ENCODE assay signal across 1 cellular context in the genomic region with DNA sequence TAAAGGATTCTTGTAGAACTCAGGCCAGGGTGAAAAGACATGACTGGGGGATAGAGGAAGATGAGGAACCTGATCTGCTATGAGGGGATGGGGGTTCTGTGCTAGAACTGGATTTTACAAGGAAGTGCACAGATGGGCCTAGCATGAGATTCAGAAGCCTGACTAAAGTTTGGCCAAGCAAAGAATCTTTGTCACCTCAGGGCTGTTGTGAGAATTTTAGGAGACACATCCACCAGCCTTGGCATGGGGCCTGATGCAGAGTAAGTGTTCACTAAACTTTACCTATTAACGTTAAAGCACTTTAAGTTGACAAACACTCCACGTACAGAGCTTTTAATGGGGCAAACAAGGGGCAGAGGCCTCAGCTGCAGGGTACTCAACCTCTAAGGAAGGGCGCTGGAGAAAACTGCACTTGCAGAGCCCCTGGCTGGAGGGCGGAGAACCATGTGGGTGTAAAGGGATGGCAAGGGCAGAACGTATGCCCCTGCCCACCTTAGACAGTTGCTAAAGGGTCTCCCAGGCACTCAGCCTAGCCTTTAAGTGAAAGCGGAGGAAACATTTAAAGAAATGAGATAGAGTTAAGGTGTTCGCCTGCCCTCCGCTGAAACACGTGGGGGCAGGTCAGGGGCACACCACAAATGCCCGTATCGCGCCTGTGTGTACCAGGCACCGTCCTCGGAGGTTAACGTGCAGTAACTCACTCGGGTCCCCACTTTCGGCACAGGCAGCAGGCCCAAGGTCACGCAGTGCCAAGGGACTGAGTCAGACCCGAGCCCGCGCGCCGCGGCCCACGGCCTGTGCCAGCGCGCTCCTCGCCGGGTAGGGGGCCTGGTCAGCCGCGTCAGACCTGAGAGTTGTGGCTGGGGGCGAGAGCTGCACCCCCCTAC.
TF ChIP-seq lines count a peak whose summit lies in the region.

No MANE protein-coding gene starts in this region.

TF ChIP-seq in HepG2, 621 proteins besides CTCF, POLR2A, EP300 and RAD21:
- TF ChIP-seq XBP1 (CRISPR knock-in tag; IDR thresholded peaks at IDR 0.05) = no peak
- TF ChIP-seq, protein P1, sequence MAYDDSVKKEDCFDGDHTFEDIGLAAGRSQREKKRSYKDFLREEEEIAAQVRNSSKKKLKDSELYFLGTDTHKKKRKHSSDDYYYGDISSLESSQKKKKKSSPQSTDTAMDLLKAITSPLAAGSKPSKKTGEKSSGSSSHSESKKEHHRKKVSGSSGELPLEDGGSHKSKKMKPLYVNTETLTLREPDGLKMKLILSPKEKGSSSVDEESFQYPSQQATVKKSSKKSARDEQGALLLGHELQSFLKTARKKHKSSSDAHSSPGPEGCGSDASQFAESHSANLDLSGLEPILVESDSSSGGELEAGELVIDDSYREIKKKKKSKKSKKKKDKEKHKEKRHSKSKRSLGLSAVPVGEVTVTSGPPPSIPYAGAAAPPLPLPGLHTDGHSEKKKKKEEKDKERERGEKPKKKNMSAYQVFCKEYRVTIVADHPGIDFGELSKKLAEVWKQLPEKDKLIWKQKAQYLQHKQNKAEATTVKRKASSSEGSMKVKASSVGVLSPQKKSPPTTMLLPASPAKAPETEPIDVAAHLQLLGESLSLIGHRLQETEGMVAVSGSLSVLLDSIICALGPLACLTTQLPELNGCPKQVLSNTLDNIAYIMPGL (CRISPR knock-in tag; IDR thresholded peaks at IDR 0.05; ENCODE audit: borderline replicate concordance in 1 of 2, low read depth in 1 of 2) = 0 out of 4 replicates have a peak, but pooled peaks have one; percentile 7 to 28
- TF ChIP-seq, protein P2, sequence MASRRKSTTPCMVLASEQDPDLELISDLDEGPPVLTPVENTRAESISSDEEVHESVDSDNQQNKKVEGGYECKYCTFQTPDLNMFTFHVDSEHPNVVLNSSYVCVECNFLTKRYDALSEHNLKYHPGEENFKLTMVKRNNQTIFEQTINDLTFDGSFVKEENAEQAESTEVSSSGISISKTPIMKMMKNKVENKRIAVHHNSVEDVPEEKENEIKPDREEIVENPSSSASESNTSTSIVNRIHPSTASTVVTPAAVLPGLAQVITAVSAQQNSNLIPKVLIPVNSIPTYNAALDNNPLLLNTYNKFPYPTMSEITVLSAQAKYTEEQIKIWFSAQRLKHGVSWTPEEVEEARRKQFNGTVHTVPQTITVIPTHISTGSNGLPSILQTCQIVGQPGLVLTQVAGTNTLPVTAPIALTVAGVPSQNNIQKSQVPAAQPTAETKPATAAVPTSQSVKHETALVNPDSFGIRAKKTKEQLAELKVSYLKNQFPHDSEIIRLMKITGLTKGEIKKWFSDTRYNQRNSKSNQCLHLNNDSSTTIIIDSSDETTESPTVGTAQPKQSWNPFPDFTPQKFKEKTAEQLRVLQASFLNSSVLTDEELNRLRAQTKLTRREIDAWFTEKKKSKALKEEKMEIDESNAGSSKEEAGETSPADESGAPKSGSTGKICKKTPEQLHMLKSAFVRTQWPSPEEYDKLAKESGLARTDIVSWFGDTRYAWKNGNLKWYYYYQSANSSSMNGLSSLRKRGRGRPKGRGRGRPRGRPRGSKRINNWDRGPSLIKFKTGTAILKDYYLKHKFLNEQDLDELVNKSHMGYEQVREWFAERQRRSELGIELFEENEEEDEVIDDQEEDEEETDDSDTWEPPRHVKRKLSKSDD (CRISPR knock-in tag; IDR thresholded peaks at IDR 0.05; ENCODE audit: low read depth) = 0 out of 2 replicates have a peak, but pooled peaks have one; percentile 42
- TF ChIP-seq ZSCAN25 (CRISPR knock-in tag; IDR thresholded peaks at IDR 0.05) = no peak
- no peak for TF ChIP-seq ATAD3A (CRISPR knock-in tag; IDR thresholded peaks at IDR 0.05)
- TF ChIP-seq, protein P3, sequence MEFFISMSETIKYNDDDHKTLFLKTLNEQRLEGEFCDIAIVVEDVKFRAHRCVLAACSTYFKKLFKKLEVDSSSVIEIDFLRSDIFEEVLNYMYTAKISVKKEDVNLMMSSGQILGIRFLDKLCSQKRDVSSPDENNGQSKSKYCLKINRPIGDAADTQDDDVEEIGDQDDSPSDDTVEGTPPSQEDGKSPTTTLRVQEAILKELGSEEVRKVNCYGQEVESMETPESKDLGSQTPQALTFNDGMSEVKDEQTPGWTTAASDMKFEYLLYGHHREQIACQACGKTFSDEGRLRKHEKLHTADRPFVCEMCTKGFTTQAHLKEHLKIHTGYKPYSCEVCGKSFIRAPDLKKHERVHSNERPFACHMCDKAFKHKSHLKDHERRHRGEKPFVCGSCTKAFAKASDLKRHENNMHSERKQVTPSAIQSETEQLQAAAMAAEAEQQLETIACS (CRISPR knock-in tag; IDR thresholded peaks at IDR 0.05) = no peak
- TF ChIP-seq, protein P4, sequence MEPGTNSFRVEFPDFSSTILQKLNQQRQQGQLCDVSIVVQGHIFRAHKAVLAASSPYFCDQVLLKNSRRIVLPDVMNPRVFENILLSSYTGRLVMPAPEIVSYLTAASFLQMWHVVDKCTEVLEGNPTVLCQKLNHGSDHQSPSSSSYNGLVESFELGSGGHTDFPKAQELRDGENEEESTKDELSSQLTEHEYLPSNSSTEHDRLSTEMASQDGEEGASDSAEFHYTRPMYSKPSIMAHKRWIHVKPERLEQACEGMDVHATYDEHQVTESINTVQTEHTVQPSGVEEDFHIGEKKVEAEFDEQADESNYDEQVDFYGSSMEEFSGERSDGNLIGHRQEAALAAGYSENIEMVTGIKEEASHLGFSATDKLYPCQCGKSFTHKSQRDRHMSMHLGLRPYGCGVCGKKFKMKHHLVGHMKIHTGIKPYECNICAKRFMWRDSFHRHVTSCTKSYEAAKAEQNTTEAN (CRISPR knock-in tag; conservative IDR thresholded peaks at IDR 0.05) = no peak
- 0 out of 2 replicates have a peak, but pooled peaks have one; percentile 5 for TF ChIP-seq ZC3H13 (CRISPR knock-in tag; IDR thresholded peaks at IDR 0.05)
- TF ChIP-seq AGO2 (optimal IDR thresholded peaks at IDR 0.05; ENCODE audit: low read depth, low read length) = peak; percentile 34
- peak; percentile 41; the same call in 1 of the 2 replicates for TF ChIP-seq MAFG (CRISPR knock-in tag; IDR thresholded peaks at IDR 0.05)
- TF ChIP-seq ZNF350 (CRISPR knock-in tag; IDR thresholded peaks at IDR 0.05; ENCODE audit: borderline replicate concordance, low read depth) = no peak
- TF ChIP-seq ZNF724P (CRISPR knock-in tag; IDR thresholded peaks at IDR 0.05; ENCODE audit: borderline replicate concordance) = 0 out of 2 replicates have a peak, but pooled peaks have one; percentile 1
- no peak for TF ChIP-seq NFYC (CRISPR knock-in tag; IDR thresholded peaks at IDR 0.05)
- TF ChIP-seq SRY (CRISPR knock-in tag; IDR thresholded peaks at IDR 0.05) = 0 out of 2 replicates have a peak, but pooled peaks have one; percentile 26
- TF ChIP-seq NR2C2 (CRISPR knock-in tag; IDR thresholded peaks at IDR 0.05; ENCODE audit: borderline replicate concordance) = peak; percentile 10; the same call in 1 of the 2 replicates
- TF ChIP-seq, protein P5, sequence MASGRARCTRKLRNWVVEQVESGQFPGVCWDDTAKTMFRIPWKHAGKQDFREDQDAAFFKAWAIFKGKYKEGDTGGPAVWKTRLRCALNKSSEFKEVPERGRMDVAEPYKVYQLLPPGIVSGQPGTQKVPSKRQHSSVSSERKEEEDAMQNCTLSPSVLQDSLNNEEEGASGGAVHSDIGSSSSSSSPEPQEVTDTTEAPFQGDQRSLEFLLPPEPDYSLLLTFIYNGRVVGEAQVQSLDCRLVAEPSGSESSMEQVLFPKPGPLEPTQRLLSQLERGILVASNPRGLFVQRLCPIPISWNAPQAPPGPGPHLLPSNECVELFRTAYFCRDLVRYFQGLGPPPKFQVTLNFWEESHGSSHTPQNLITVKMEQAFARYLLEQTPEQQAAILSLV (CRISPR knock-in tag; IDR thresholded peaks at IDR 0.05; ENCODE audit: borderline replicate concordance) = no peak
- no peak for TF ChIP-seq NONO (IDR thresholded peaks at IDR 0.05)
- 0 out of 2 replicates have a peak, but pooled peaks have one; percentile 13 for TF ChIP-seq NONO (CRISPR knock-in tag; conservative IDR thresholded peaks at IDR 0.05)
- TF ChIP-seq RBM39 (IDR thresholded peaks at IDR 0.05; ENCODE audit: low read depth, low read length, poor library complexity, severe bottlenecking) = peak; percentile 14
- peak; percentile 41; the same call in 1 of the 2 replicates for TF ChIP-seq ZFY (CRISPR knock-in tag; IDR thresholded peaks at IDR 0.05)
- TF ChIP-seq HNRNPL (IDR thresholded peaks at IDR 0.05; ENCODE audit: low read depth, low read length) = peak; percentile 76; the same call in 1 of the 2 replicates
- 0 out of 2 replicates have a peak, but pooled peaks have one; percentile 6 for TF ChIP-seq ISL2 (CRISPR knock-in tag; IDR thresholded peaks at IDR 0.05)
- TF ChIP-seq PHF8 (CRISPR knock-in tag; IDR thresholded peaks at IDR 0.05) = no peak
- no peak for TF ChIP-seq PATZ1 (CRISPR knock-in tag; IDR thresholded peaks at IDR 0.05)
- 0 out of 2 replicates have a peak, but pooled peaks have one; percentile 31 for TF ChIP-seq ZNF468 (CRISPR knock-in tag; IDR thresholded peaks at IDR 0.05)
- TF ChIP-seq ZNF142 (CRISPR knock-in tag; IDR thresholded peaks at IDR 0.05) = no peak
- TF ChIP-seq ZFX (CRISPR knock-in tag; IDR thresholded peaks at IDR 0.05; ENCODE audit: low read depth) = peak; percentile 57; the same call in 1 of the 2 replicates
